ENCODE assay signal across 20 cellular contexts in genomic region chr7:105369944-105370343, GRCh38. TPM values are rescaled to one million over a fixed set of nuclear protein-coding genes. Genes with fewer than 3 reads are reported as not detected.
DNase-seq lines count a peak whose midpoint lies in the region; ATAC-seq, FAIRE-seq and TF ChIP-seq lines count a peak whose summit lies in the region.
"Had no signal": no experiment of that assay in that cellular context is flagged by ENCODE, and none has a peak within 500 bp of the region (broad histone marks: within the 10 kb centered on the region; RNA-seq: fewer than 3 reads in every experiment).

No MANE protein-coding gene starts in this region.

- H4K20me1 ChIP-seq in IMR-90 (ENCODE audit: insufficient read depth, low read length) = peaks cover 61% of the 10 kb centered on the region
- H4K20me1 ChIP-seq in endothelial cell of umbilical vein (replicated peaks; ENCODE audit: control insufficient read depth, extremely low read depth, insufficient read depth, low read length) = peaks cover 3% of the 10 kb centered on the region

- H3K14ac ChIP-seq in IMR-90 (replicated peaks; ENCODE audit: low read depth, low read length) = no peak overlapping the region; the same call in 1 of the 2 replicates

- H3K9ac ChIP-seq in IMR-90 (ENCODE audit: low read depth, low read length) (no peak overlapping the region), endothelial cell of umbilical vein (replicated peaks; ENCODE audit: extremely low read depth, insufficient read depth, low read length) (no peak overlapping the region), endodermal cell (ENCODE audit: extremely low read depth, low read length, poor library complexity, severe bottlenecking) (no peak overlapping the region)
- H3K9ac ChIP-seq: BLaER1 treated with 17β-estradiol and CSF1 and Interleukin-3, amounts not matched to agents 10 nM and 100 nM had no signal

- H2AFZ ChIP-seq in IMR-90 (replicated peaks; ENCODE audit: low read length, poor library complexity) (no peak overlapping the region), endothelial cell of umbilical vein (ENCODE audit: low read depth, low read length) (no peak overlapping the region)

- no peak for TF ChIP-seq CTCF in IMR-90 (conservative IDR thresholded peaks at IDR 0.05; ENCODE audit: low read depth, low read length)
- no peak for TF ChIP-seq CTCF in endothelial cell of umbilical vein (IDR thresholded peaks at IDR 0.05; ENCODE audit: extremely low read depth in 1 of 2, insufficient read depth in 1 of 2, low read depth in 1 of 2, low read length in 2 of 2)
- TF ChIP-seq CTCF in endothelial cell (IDR thresholded peaks at IDR 0.05; ENCODE audit: unreplicated experiment) = no peak
- TF ChIP-seq CTCF in endodermal cell (conservative IDR thresholded peaks at IDR 0.05) = no peak

- no peaks in the 10 kb centered on the region for H3K9me3 Mint-ChIP-seq in activated naive CD8-positive, alpha-beta T cell (ENCODE audit: low read depth)
- H3K9me3 Mint-ChIP-seq in activated naive CD8-positive, alpha-beta T cell treated with anti-CD3 and anti-CD28 coated beads for 36 hours = peaks cover 4% of the 10 kb centered on the region
- H3K9me3 Mint-ChIP-seq in naive thymus-derived CD4-positive, alpha-beta T cell = peaks cover 0 to 4% (median 0%) of the 10 kb centered on the region in 11 donors
- H3K9me3 Mint-ChIP-seq in endothelial cell (ENCODE audit: unreplicated experiment) (no peaks in the 10 kb centered on the region), endodermal cell (no peaks in the 10 kb centered on the region)
- H3K9me3 Mint-ChIP-seq: H9, HFFc6 had no signal

- no peak overlapping the region for H2BK15ac ChIP-seq in IMR-90 (ENCODE audit: low read depth, low read length)

- H3K4me3 ChIP-seq in IMR-90 (ENCODE audit: insufficient read depth, low read depth, low read length) = no peak overlapping the region
- no peak overlapping the region for H3K4me3 ChIP-seq in endothelial cell of umbilical vein (replicated peaks in 1 of 3; ENCODE audit: insufficient read depth in 1 of 3, low read depth in 1 of 3, low read length in 3 of 3)
- no peak overlapping the region for H3K4me3 ChIP-seq in naive thymus-derived CD4-positive, alpha-beta T cell (ENCODE audit: low read length)
- H3K4me3 ChIP-seq in endodermal cell (ENCODE audit: low read length) = no peak overlapping the region
- H3K4me3 ChIP-seq: BLaER1 treated with 17β-estradiol and CSF1 and Interleukin-3, amounts not matched to agents 10 nM and 100 nM; SJSA1 had no signal

- in situ Hi-C loops in IMR-90 (cut with MboI; ENCODE audit: low sequenced_read_pairs) = no loop called here

- no peak overlapping the region for H2BK20ac ChIP-seq in IMR-90 (ENCODE audit: low read depth, low read length)

- no peaks in the 10 kb centered on the region for H3K9me3 ChIP-seq in IMR-90 (ENCODE audit: control insufficient read depth, insufficient read depth, low read length)
- no peaks in the 10 kb centered on the region for H3K9me3 ChIP-seq in endothelial cell of umbilical vein (replicated peaks; ENCODE audit: control insufficient read depth, insufficient read depth, low read length)
- H3K9me3 ChIP-seq in naive thymus-derived CD4-positive, alpha-beta T cell (ENCODE audit: control insufficient read depth in 2 of 3, low read length in 3 of 3) = no peaks in the 10 kb centered on the region
- no peaks in the 10 kb centered on the region for H3K9me3 ChIP-seq in endodermal cell (ENCODE audit: control insufficient read depth, low read length)
- H3K9me3 ChIP-seq: SJSA1 had no signal

- H3K56ac ChIP-seq in IMR-90 (ENCODE audit: extremely low read depth, insufficient read depth, low read length) = no peak overlapping the region

- H3K79me1 ChIP-seq in IMR-90 (ENCODE audit: low read depth in 1 of 2, low read length in 2 of 2) = peaks cover 25 to 78% of the 10 kb centered on the region in 2 experiments

- no peak overlapping the region for H2AK9ac ChIP-seq in IMR-90 (replicated peaks; ENCODE audit: low read depth, low read length, poor library complexity)

- no peaks in the 10 kb centered on the region; the same call in 1 of the 2 replicates for H3K36me3 ChIP-seq in IMR-90 (ENCODE audit: control insufficient read depth, insufficient read depth, low read length)
- no peaks in the 10 kb centered on the region for H3K36me3 ChIP-seq in endothelial cell of umbilical vein (ENCODE audit: control insufficient read depth in 2 of 2, extremely low read depth in 1 of 2, insufficient read depth in 2 of 2, low read length in 2 of 2)
- no peaks in the 10 kb centered on the region for H3K36me3 ChIP-seq in naive thymus-derived CD4-positive, alpha-beta T cell (ENCODE audit: control insufficient read depth in 2 of 3, insufficient read depth in 3 of 3, low read length in 3 of 3)
- H3K36me3 ChIP-seq in endodermal cell (ENCODE audit: control insufficient read depth, insufficient read depth, low read length) = no peaks in the 10 kb centered on the region
- H3K36me3 ChIP-seq: SJSA1 had no signal

- peak overlapping the region; percentile 36 for H3K27ac Mint-ChIP-seq in activated naive CD8-positive, alpha-beta T cell
- no peak overlapping the region for H3K27ac Mint-ChIP-seq in activated naive CD8-positive, alpha-beta T cell treated with anti-CD3 and anti-CD28 coated beads for 36 hours
- peak overlapping the region in 6 of 9 donors; percentile 0 to 47 (median 23) for H3K27ac Mint-ChIP-seq in naive thymus-derived CD4-positive, alpha-beta T cell
- no peak overlapping the region for H3K27ac Mint-ChIP-seq in endothelial cell (ENCODE audit: unreplicated experiment)
- no peak overlapping the region for H3K27ac Mint-ChIP-seq in endodermal cell
- H3K27ac Mint-ChIP-seq: HFFc6 had no signal

- TF ChIP-seq RAD21 in IMR-90 (IDR thresholded peaks at IDR 0.05; ENCODE audit: low read length) = no peak

- dilution Hi-C loops in IMR-90 (cut with HindIII; ENCODE audit: low sequenced_read_pairs, unreplicated experiment) = no loop called here
- dilution Hi-C loops in endothelial cell of umbilical vein (cut with MboI; ENCODE audit: extremely low pct_ligation_motif_present, low sequenced_read_pairs) = no loop called here

- no peak for ATAC-seq in IMR-90 (ENCODE audit: low read depth)
- ATAC-seq in naive thymus-derived CD4-positive, alpha-beta T cell = no peak
- ATAC-seq in GM18505 (IDR thresholded peaks at IDR 0.05; ENCODE audit: unreplicated experiment) = no peak
- ATAC-seq: Right ventricle myocardium inferior had no signal

- H3K4me3 Mint-ChIP-seq in activated naive CD8-positive, alpha-beta T cell = no peak overlapping the region
- no peak overlapping the region for H3K4me3 Mint-ChIP-seq in activated naive CD8-positive, alpha-beta T cell treated with anti-CD3 and anti-CD28 coated beads for 36 hours
- H3K4me3 Mint-ChIP-seq in naive thymus-derived CD4-positive, alpha-beta T cell = no peak overlapping the region
- H3K4me3 Mint-ChIP-seq in endothelial cell (ENCODE audit: unreplicated experiment) = no peak overlapping the region
- H3K4me3 Mint-ChIP-seq in endodermal cell = no peak overlapping the region
- H3K4me3 Mint-ChIP-seq: H9, HFFc6 had no signal

- H3K4me2 ChIP-seq in IMR-90 (ENCODE audit: low read depth, low read length) (no peak overlapping the region), endothelial cell of umbilical vein (ENCODE audit: insufficient read depth, low read length) (peak overlapping the region; percentile 51)
- H3K4me2 ChIP-seq: BLaER1 treated with 17β-estradiol and CSF1 and Interleukin-3, amounts not matched to agents 10 nM and 100 nM had no signal

- DNase-seq in activated naive CD8-positive, alpha-beta T cell treated with anti-CD3 and anti-CD28 coated beads for 36 hours = no peak
- no peak for DNase-seq in IMR-90
- DNase-seq in endothelial cell of umbilical vein (ENCODE audit: low read depth, low spot score) = no peak
- DNase-seq in naive thymus-derived CD4-positive, alpha-beta T cell = no peak
- DNase-seq in endothelial cell (ENCODE audit: low spot score) = no peak
- DNase-seq in endodermal cell = no peak
- DNase-seq: 8988T, H9, HFFc6, NCI-H1694 treated with DMSO at 0.1 percent for 48 hours, NCI-H2081 treated with DMSO at 0.1 percent for 48 hours, NCI-H2171 treated with DMSO at 0.1 percent for 48 hours, NCI-H524 treated with DMSO at 0.1 percent for 48 hours, NCI-H82 had no signal

- TF ChIP-seq POLR2A in IMR-90 (IDR thresholded peaks at IDR 0.05; ENCODE audit: low read depth, low read length) (no peak), endothelial cell of umbilical vein (IDR thresholded peaks at IDR 0.05; ENCODE audit: low read depth, low read length) (no peak), GM18505 (IDR thresholded peaks at IDR 0.05; ENCODE audit: borderline replicate concordance, extremely low read depth, insufficient read depth, insufficient read length) (no peak)

- no peak overlapping the region for H2BK120ac ChIP-seq in IMR-90 (ENCODE audit: low read depth, low read length)

- no peak overlapping the region for H4K8ac ChIP-seq in IMR-90 (ENCODE audit: low read depth in 2 of 2, low read length in 2 of 2)

- H2BK5ac ChIP-seq in IMR-90 (ENCODE audit: low read depth, low read length, poor library complexity, severe bottlenecking) = no peak overlapping the region

- peaks cover 89% of the 10 kb centered on the region for H3K79me2 ChIP-seq in endothelial cell of umbilical vein (ENCODE audit: control insufficient read depth, insufficient read depth, low read length)

- WGBS in IMR-90 (ENCODE audit: extremely low coverage in 2 of 2, insufficient read length in 1 of 2), 2 experiments = no CpG with 5 or more reads among the region's 3 CpGs
- 71 to 89% methylated on average over 1 to 2 of the region's 3 CpGs for WGBS in endodermal cell (ENCODE audit: insufficient coverage in 1 of 2, insufficient read length in 1 of 2), 2 experiments

- H3K4ac ChIP-seq in IMR-90 (ENCODE audit: low read depth, low read length) = no peak overlapping the region

- BruUV-seq in IMR-90 (replicated peaks; lab: Mats Ljungman, UMichigan) = no TSS peak
- no TSS peak for BruUV-seq in endothelial cell of umbilical vein (replicated peaks; lab: Mats Ljungman, UMichigan)

- H3K27ac ChIP-seq in IMR-90 (ENCODE audit: insufficient read depth, low read length) (no peak overlapping the region), endothelial cell of umbilical vein (ENCODE audit: insufficient read depth, low read depth, low read length) (no peak overlapping the region), endodermal cell (ENCODE audit: low read depth, low read length) (no peak overlapping the region)
- no peak overlapping the region for H3K27ac ChIP-seq in naive thymus-derived CD4-positive, alpha-beta T cell (ENCODE audit: low read depth, low read length)
- H3K27ac ChIP-seq: BLaER1 treated with 17β-estradiol and CSF1 and Interleukin-3, amounts not matched to agents 10 nM and 100 nM; SJSA1 had no signal

- peak overlapping the region; percentile 38; the same call in 1 of the 2 replicates for H3K23ac ChIP-seq in IMR-90 (ENCODE audit: low read depth, low read length)

- CTCF ChIA-PET in IMR-90 (lab: Yijun Ruan, JAX) (interaction anchor here (0.5 kb wide), 1 partner anchor 292 kb away, joined by 3 read pairs; no protein-coding TSS in a partner anchor), endothelial cell of umbilical vein (lab: Charles Lee) (interaction anchor here (1.3 kb wide), 1 partner anchor 24 kb away, joined by 3 read pairs; no protein-coding TSS in a partner anchor)
- CTCF ChIA-PET in naive thymus-derived CD4-positive, alpha-beta T cell (lab: Charles Lee) = no interaction called here

- intact Hi-C loops in IMR-90 (cut with micrococcal nuclease) (no loop called here), endothelial cell of umbilical vein (cut with micrococcal nuclease) (no loop called here)
- intact Hi-C loops in naive thymus-derived CD4-positive, alpha-beta T cell (cut with micrococcal nuclease) = loop anchor here in 1 of 2 donors (2.0 kb wide), 1 partner anchor 17 kb away; no protein-coding TSS in a partner anchor

- no peak overlapping the region for H4K5ac ChIP-seq in IMR-90 (ENCODE audit: low read depth, low read length)

- H2AK5ac ChIP-seq in IMR-90 (ENCODE audit: low read depth, low read length) = no peak overlapping the region

- H3K4me1 ChIP-seq in IMR-90 (ENCODE audit: control insufficient read depth, insufficient read depth, low read length) = no peaks in the 10 kb centered on the region
- peaks cover 17% of the 10 kb centered on the region for H3K4me1 ChIP-seq in endothelial cell of umbilical vein (ENCODE audit: control insufficient read depth, extremely low read depth, insufficient read depth, low read length)
- peaks cover 10 to 11% of the 10 kb centered on the region in 2 donors for H3K4me1 ChIP-seq in naive thymus-derived CD4-positive, alpha-beta T cell (ENCODE audit: control insufficient read depth in 2 of 2, insufficient read depth in 2 of 2, low read length in 2 of 2)
- no peaks in the 10 kb centered on the region for H3K4me1 ChIP-seq in endodermal cell (ENCODE audit: control insufficient read depth, insufficient read depth, low read length)
- H3K4me1 ChIP-seq: SJSA1 had no signal

- POLR2A ChIA-PET in IMR-90 (lab: Charles Lee; ENCODE audit: unreplicated experiment) = no interaction called here
- POLR2A ChIA-PET in endothelial cell of umbilical vein (lab: Charles Lee) = no interaction called here
- POLR2A ChIA-PET in naive thymus-derived CD4-positive, alpha-beta T cell (lab: Charles Lee) = no interaction called here

- H3K18ac ChIP-seq in IMR-90 (ENCODE audit: low read depth, low read length) = no peak overlapping the region

- no peaks in the 10 kb centered on the region for H3K27me3 Mint-ChIP-seq in activated naive CD8-positive, alpha-beta T cell
- no peaks in the 10 kb centered on the region for H3K27me3 Mint-ChIP-seq in activated naive CD8-positive, alpha-beta T cell treated with anti-CD3 and anti-CD28 coated beads for 36 hours
- no peaks in the 10 kb centered on the region for H3K27me3 Mint-ChIP-seq in naive thymus-derived CD4-positive, alpha-beta T cell
- H3K27me3 Mint-ChIP-seq in endothelial cell (ENCODE audit: unreplicated experiment) (no peaks in the 10 kb centered on the region), endodermal cell (ENCODE audit: insufficient read depth) (no peaks in the 10 kb centered on the region)

- no peaks in the 10 kb centered on the region for H3K27me3 ChIP-seq in IMR-90 (ENCODE audit: control insufficient read depth, insufficient read depth, low read length)
- H3K27me3 ChIP-seq in endothelial cell of umbilical vein (ENCODE audit: control insufficient read depth in 2 of 2, insufficient read depth in 2 of 2, low read length in 2 of 2) = no peaks in the 10 kb centered on the region
- H3K27me3 ChIP-seq in naive thymus-derived CD4-positive, alpha-beta T cell (ENCODE audit: control insufficient read depth in 2 of 2, insufficient read depth in 2 of 2, low read length in 2 of 2) = no peaks in the 10 kb centered on the region
- no peaks in the 10 kb centered on the region for H3K27me3 ChIP-seq in endodermal cell (ENCODE audit: control insufficient read depth, insufficient read depth, low read length, poor library complexity, severe bottlenecking)
- H3K27me3 ChIP-seq: BLaER1 treated with 17β-estradiol and CSF1 and Interleukin-3, amounts not matched to agents 10 nM and 100 nM; SJSA1 had no signal

- no peak overlapping the region for H4K91ac ChIP-seq in IMR-90 (ENCODE audit: insufficient read depth, low read depth, low read length)

- peaks cover 5% of the 10 kb centered on the region for H3K36me3 Mint-ChIP-seq in activated naive CD8-positive, alpha-beta T cell
- peaks cover 10% of the 10 kb centered on the region for H3K36me3 Mint-ChIP-seq in activated naive CD8-positive, alpha-beta T cell treated with anti-CD3 and anti-CD28 coated beads for 36 hours
- peaks cover 0 to 16% (median 8%) of the 10 kb centered on the region in 5 donors for H3K36me3 Mint-ChIP-seq in naive thymus-derived CD4-positive, alpha-beta T cell
- no peaks in the 10 kb centered on the region for H3K36me3 Mint-ChIP-seq in endothelial cell (ENCODE audit: low read depth, unreplicated experiment)
- H3K36me3 Mint-ChIP-seq in endodermal cell (ENCODE audit: low read depth) = peaks cover 13% of the 10 kb centered on the region

- H3K4me1 Mint-ChIP-seq in activated naive CD8-positive, alpha-beta T cell (ENCODE audit: low read depth) = peaks cover 24% of the 10 kb centered on the region
- peaks cover 17% of the 10 kb centered on the region for H3K4me1 Mint-ChIP-seq in activated naive CD8-positive, alpha-beta T cell treated with anti-CD3 and anti-CD28 coated beads for 36 hours
- peaks cover 7 to 80% (median 56%) of the 10 kb centered on the region in 7 donors for H3K4me1 Mint-ChIP-seq in naive thymus-derived CD4-positive, alpha-beta T cell
- H3K4me1 Mint-ChIP-seq in endothelial cell (ENCODE audit: unreplicated experiment) (peaks cover 5% of the 10 kb centered on the region), endodermal cell (peaks cover 5% of the 10 kb centered on the region)

- no peak for FAIRE-seq in endothelial cell of umbilical vein (lab: Jason Lieb, UNC)
- FAIRE-seq: D721Med had no signal

- H3K9me1 ChIP-seq in IMR-90 (ENCODE audit: insufficient read depth, low read length) (peaks cover 18% of the 10 kb centered on the region; the same call in 1 of the 2 replicates), endothelial cell of umbilical vein (replicated peaks; ENCODE audit: control insufficient read depth, extremely low read depth, insufficient read depth, low read length) (peaks cover 4% of the 10 kb centered on the region)

RNA-seq across cellular contexts. Expression of gene SRPK2, which starts 18.8 kb away (rescaled TPM):
- 10 to 100 TPM; 38.2 to 38.8 TPM for total RNA-seq in activated naive CD8-positive, alpha-beta T cell treated with anti-CD3 and anti-CD28 coated beads for 36 hours
- total RNA-seq in IMR-90 (2012; rRNA removed) (33.0 and 34.7 TPM in 2 replicates), endothelial cell of umbilical vein (55.2 and 58.4 TPM in 2 replicates), endothelial cell (ENCODE audit: unreplicated experiment) (70.5 TPM), endodermal cell (10 to 100 TPM; 60.3 to 76.2 TPM)
- polyA plus RNA-seq in IMR-90 (2012; rRNA removed) (9.2 and 13.2 TPM in 2 replicates), endothelial cell of umbilical vein (8.6 and 13.4 TPM in 2 replicates)
- 3.0 and 5.2 TPM in 2 replicates for polyA plus RNA-seq in IMR-90 (2012; cell fraction: cytosol; rRNA removed)
- polyA plus RNA-seq in IMR-90 (2012; cell fraction: nucleus; rRNA removed; ENCODE audit: low replicate concordance) = 2.9 and 15.3 TPM in 2 replicates
- polyA plus RNA-seq in endothelial cell of umbilical vein (2011; cell fraction: cytosol; rRNA removed) = 13.7 and 16.6 TPM in 2 replicates
- 27.7 and 30.2 TPM in 2 replicates for polyA plus RNA-seq in endothelial cell of umbilical vein (2011; cell fraction: nucleus; rRNA removed)
- polyA plus RNA-seq in endothelial cell of umbilical vein (2012) = 33.8 and 35.0 TPM in 2 replicates
- polyA minus RNA-seq in endothelial cell of umbilical vein = 35.2 and 48.1 TPM in 2 replicates
- 12.3 TPM for polyA minus RNA-seq in endothelial cell of umbilical vein (2011; cell fraction: cytosol; rRNA and poly(A)+ RNA removed)
- 75.1 and 99.2 TPM in 2 replicates for polyA minus RNA-seq in endothelial cell of umbilical vein (2011; cell fraction: nucleus; rRNA and poly(A)+ RNA removed)
- total RNA-seq in naive thymus-derived CD4-positive, alpha-beta T cell = 10 to 100 TPM; 45.1 to 56.7 (median 46.8) TPM
- 10 to 100 TPM; 40.2 to 52.8 TPM for polyA plus RNA-seq in naive thymus-derived CD4-positive, alpha-beta T cell
- polyA plus RNA-seq in endodermal cell (2013, experiment 1 of 2) = 46.2 TPM
- polyA plus RNA-seq in endodermal cell (2013, experiment 2 of 2) = 44.5 TPM

Comparison
In these comparisons a context has a peak if more than half of its experiments do, and no peak if none do; other contexts are left out.
1. H3K27ac Mint-ChIP-seq: peak in activated naive CD8-positive, alpha-beta T cell (single experiment) and naive thymus-derived CD4-positive, alpha-beta T cell (6 of 9); none in activated naive CD8-positive, alpha-beta T cell treated with anti-CD3 and anti-CD28 coated beads for 36 hours (single experiment), endothelial cell (single experiment) and endodermal cell (single experiment).